In the genomic region with DNA sequence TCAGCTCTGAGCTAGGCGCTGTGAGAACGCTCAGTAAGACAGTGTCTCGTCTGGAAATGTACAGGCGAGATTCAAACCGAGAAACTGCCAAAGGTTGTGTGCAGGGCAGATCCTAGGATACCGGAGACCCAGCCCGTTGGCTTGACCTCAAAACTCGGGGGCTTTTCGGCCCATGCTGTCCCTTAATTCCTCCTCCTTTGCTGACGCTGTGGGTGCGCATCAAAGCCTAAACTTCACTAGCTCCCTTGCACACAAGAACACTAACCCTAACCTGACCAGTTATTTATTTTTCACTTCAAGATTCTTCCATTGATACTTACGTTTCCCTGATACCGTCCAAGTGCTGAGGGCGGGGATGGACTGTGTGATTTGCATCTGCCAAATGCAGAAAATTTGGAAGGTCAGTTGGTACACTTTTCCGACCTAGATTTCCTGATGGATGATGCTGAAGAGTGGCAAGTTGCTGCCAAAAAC, we compare ENCODE assay signal across 8 cellular contexts. TPM values are rescaled to one million over a fixed set of nuclear protein-coding genes. Genes with fewer than 3 reads are reported as not detected.
A peak's percentile ranks its signal among the peaks of the same experiment; 100 is the strongest.
DNase-seq lines count a peak whose midpoint lies in the region; ATAC-seq and TF ChIP-seq lines count a peak whose summit lies in the region.

No MANE protein-coding gene starts in this region.

- H3K4me3 ChIP-seq in gastroesophageal sphincter, result peak overlapping the region; percentile 76 to 88
- H3K4me3 ChIP-seq in skeletal muscle cell (ENCODE audit: low read depth, low read length), result peak overlapping the region; percentile 68

- no peak for DNase-seq in skeletal muscle cell (ENCODE audit: low read depth)
- no peak for DNase-seq in NCI-H1105 treated with DMSO at 0.1 percent for 48 hours (lab: John Stamatoyannopoulos, UW)
- no peak for DNase-seq in COLO829 (ENCODE audit: low spot score)

- no peaks in the 10 kb centered on the region for H3K36me3 ChIP-seq in gastroesophageal sphincter

- peak; percentile 11 for ATAC-seq in GM21825 (IDR thresholded peaks at IDR 0.05; ENCODE audit: unreplicated experiment)
- no peak for ATAC-seq in gastroesophageal sphincter
- no peak for ATAC-seq in HG03378 (IDR thresholded peaks at IDR 0.05; ENCODE audit: unreplicated experiment)
- no peak for ATAC-seq in GM19351 (IDR thresholded peaks at IDR 0.05; ENCODE audit: unreplicated experiment)

- no peaks in the 10 kb centered on the region for H3K27me3 ChIP-seq in gastroesophageal sphincter

- TF ChIP-seq CTCF in VCaP (conservative IDR thresholded peaks at IDR 0.05) (no peak), gastroesophageal sphincter (IDR thresholded peaks at IDR 0.05) (peak in 1 of 4 experiments; percentile 1)

- no peaks in the 10 kb centered on the region for H3K9me3 ChIP-seq in gastroesophageal sphincter

- no peak for TF ChIP-seq POLR2A in gastroesophageal sphincter (IDR thresholded peaks at IDR 0.05)

- WGBS in gastroesophageal sphincter (ENCODE audit: low coverage in 1 of 2), 2 donors, result 0 to 1% methylated on average over 9 to 14 of the region's 15 CpGs

- peaks cover 0 to 46% (median 23%) of the 10 kb centered on the region in 3 donors for H3K4me1 ChIP-seq in gastroesophageal sphincter

- H3K27ac ChIP-seq in VCaP (peak overlapping the region; percentile 94), gastroesophageal sphincter (peak overlapping the region; percentile 83 to 96 (median 92))

- no peak for TF ChIP-seq EP300 in gastroesophageal sphincter (IDR thresholded peaks at IDR 0.05)

RNA-seq across cellular contexts. Expression of a gene that starts 1.0 kb away (rescaled TPM):
- 10 to 100 TPM; 32.3 to 55.9 (median 49.6) TPM for total RNA-seq in gastroesophageal sphincter
